In genomic region chr3:114384558-114384903, GRCh38 we compare ENCODE assay signal across 9 cellular contexts.
DNase-seq lines count a peak whose midpoint lies in the region; ATAC-seq and TF ChIP-seq lines count a peak whose summit lies in the region.
"Had no signal": no experiment of that assay in that cellular context is flagged by ENCODE, and none has a peak within 500 bp of the region (broad histone marks: within the 10 kb centered on the region; RNA-seq: fewer than 3 reads in every experiment).

No MANE protein-coding gene starts in this region.

- H3K27me3 ChIP-seq in adipocyte (replicated peaks; ENCODE audit: control insufficient read depth, insufficient read depth, low read length), result no peaks in the 10 kb centered on the region
- no peaks in the 10 kb centered on the region for H3K27me3 ChIP-seq in hepatocyte
- no peaks in the 10 kb centered on the region for H3K27me3 ChIP-seq in suprapubic skin

- H3K36me3 ChIP-seq in adipocyte (ENCODE audit: control insufficient read depth, insufficient read depth, low read length, severe bottlenecking) (peaks cover 36% of the 10 kb centered on the region), hepatocyte (replicated peaks; ENCODE audit: insufficient read depth, low read depth) (no peaks in the 10 kb centered on the region), suprapubic skin (peaks cover 25% of the 10 kb centered on the region)

- H3K4me1 Mint-ChIP-seq in T-helper 2 cell treated with Interferon-gamma antibody and Interleukin-4, amounts not matched to agents 5 μg/mL and 100 μg/mL, for 36 hours (ENCODE audit: low read depth), result peaks cover 14% of the 10 kb centered on the region
- H3K4me1 Mint-ChIP-seq in endothelial cell (ENCODE audit: unreplicated experiment), result peaks cover 3% of the 10 kb centered on the region

- TF ChIP-seq CTCF in hepatocyte (IDR thresholded peaks at IDR 0.05; ENCODE audit: poor library complexity) (no peak), suprapubic skin (IDR thresholded peaks at IDR 0.05) (no peak), endothelial cell (IDR thresholded peaks at IDR 0.05; ENCODE audit: unreplicated experiment) (no peak)

- DNase-seq in T-helper 2 cell treated with Interferon-gamma antibody and Interleukin-4, amounts not matched to agents 5 μg/mL and 100 μg/mL, for 36 hours (ENCODE audit: low spot score), result no peak
- DNase-seq in T-helper 2 cell (no peak), adipocyte (ENCODE audit: low read depth) (no peak), hepatocyte (ENCODE audit: low spot score) (no peak), suprapubic skin (ENCODE audit: low spot score in 2 of 2) (no peak), kidney tubule cell (ENCODE audit: low spot score) (no peak), endothelial cell (ENCODE audit: low spot score) (no peak)

- no peak for TF ChIP-seq EP300 in suprapubic skin (IDR thresholded peaks at IDR 0.05)

- H3K27ac Mint-ChIP-seq in T-helper 2 cell treated with Interferon-gamma antibody and Interleukin-4, amounts not matched to agents 5 μg/mL and 100 μg/mL, for 36 hours, result no peak overlapping the region
- no peak overlapping the region for H3K27ac Mint-ChIP-seq in endothelial cell (ENCODE audit: unreplicated experiment)

- no peak for ATAC-seq in HG03432 (IDR thresholded peaks at IDR 0.05; ENCODE audit: unreplicated experiment)

- H3K27ac ChIP-seq in hepatocyte (peak overlapping the region; percentile 63), suprapubic skin (peak overlapping the region; percentile 81)
- H3K27ac ChIP-seq: RWPE1 had no signal

- H3K9me3 ChIP-seq in adipocyte (ENCODE audit: control insufficient read depth, low read length) (no peaks in the 10 kb centered on the region), hepatocyte (ENCODE audit: low read depth) (no peaks in the 10 kb centered on the region), suprapubic skin (no peaks in the 10 kb centered on the region)

- H3K4me3 Mint-ChIP-seq in T-helper 2 cell treated with Interferon-gamma antibody and Interleukin-4, amounts not matched to agents 5 μg/mL and 100 μg/mL, for 36 hours, result peak overlapping the region; percentile 70
- H3K4me3 Mint-ChIP-seq in endothelial cell (ENCODE audit: unreplicated experiment), result no peak overlapping the region

- WGBS in hepatocyte (ENCODE audit: low lambda C conversion rate, missing lambda C conversion rate), result 81% methylated on average over 4 of the region's 4 CpGs
- 42% methylated on average over 4 of the region's 4 CpGs for WGBS in suprapubic skin

- peaks cover 43% of the 10 kb centered on the region for H3K4me1 ChIP-seq in adipocyte (ENCODE audit: control insufficient read depth, insufficient read depth, low read length)
- peaks cover 15% of the 10 kb centered on the region for H3K4me1 ChIP-seq in hepatocyte (ENCODE audit: insufficient read depth)
- H3K4me1 ChIP-seq in suprapubic skin, result peaks cover 29% of the 10 kb centered on the region

- no peak for TF ChIP-seq POLR2A in suprapubic skin (IDR thresholded peaks at IDR 0.05)

- no peaks in the 10 kb centered on the region for H3K9me2 ChIP-seq in hepatocyte (replicated peaks; ENCODE audit: insufficient read depth)

- H3K9me3 Mint-ChIP-seq in T-helper 2 cell treated with Interferon-gamma antibody and Interleukin-4, amounts not matched to agents 5 μg/mL and 100 μg/mL, for 36 hours, result no peaks in the 10 kb centered on the region
- no peaks in the 10 kb centered on the region for H3K9me3 Mint-ChIP-seq in endothelial cell (ENCODE audit: unreplicated experiment)

- no peak overlapping the region for H2AFZ ChIP-seq in hepatocyte

- H3K4me2 ChIP-seq in hepatocyte, result peak overlapping the region; percentile 48

- peak overlapping the region; percentile 90 for H3K9ac ChIP-seq in adipocyte (ENCODE audit: low read length)

- H3K4me3 ChIP-seq in adipocyte (ENCODE audit: low read length) (peak overlapping the region; percentile 82), hepatocyte (no peak overlapping the region), suprapubic skin (peak overlapping the region; percentile 48)

- no peaks in the 10 kb centered on the region for H3K36me3 Mint-ChIP-seq in T-helper 2 cell treated with Interferon-gamma antibody and Interleukin-4, amounts not matched to agents 5 μg/mL and 100 μg/mL, for 36 hours (ENCODE audit: low read depth)
- H3K36me3 Mint-ChIP-seq in endothelial cell (ENCODE audit: low read depth, unreplicated experiment), result no peaks in the 10 kb centered on the region

- H3K27me3 Mint-ChIP-seq in T-helper 2 cell treated with Interferon-gamma antibody and Interleukin-4, amounts not matched to agents 5 μg/mL and 100 μg/mL, for 36 hours (ENCODE audit: low read depth), result no peaks in the 10 kb centered on the region
- H3K27me3 Mint-ChIP-seq in endothelial cell (ENCODE audit: unreplicated experiment), result peaks cover 4% of the 10 kb centered on the region

- H4K20me1 ChIP-seq in hepatocyte (ENCODE audit: insufficient read depth, poor library complexity, severe bottlenecking), result no peaks in the 10 kb centered on the region

- no peaks in the 10 kb centered on the region for H3K79me2 ChIP-seq in hepatocyte
